17 cellular contexts compared by ENCODE assay signal in genomic region chr6:134911532-134911931, GRCh38. TPM values are rescaled to one million over a fixed set of nuclear protein-coding genes. Genes with fewer than 3 reads are reported as not detected.
DNase-seq lines count a peak whose midpoint lies in the region; ATAC-seq, FAIRE-seq and TF ChIP-seq lines count a peak whose summit lies in the region.
"Had no signal": no experiment of that assay in that cellular context is flagged by ENCODE, and none has a peak within 500 bp of the region (broad histone marks: within the 10 kb centered on the region; RNA-seq: fewer than 3 reads in every experiment).

No MANE protein-coding gene starts in this region.

- H4K20me1 ChIP-seq in astrocyte (ENCODE audit: insufficient read depth, low read length), result no peaks in the 10 kb centered on the region
- H4K20me1 ChIP-seq: BLaER1 treated with 17β-estradiol and CSF1 and Interleukin-3, amounts not matched to agents 10 nM and 100 nM had no signal

- no peak overlapping the region for H3K4me3 Mint-ChIP-seq in HFFc6
- no peak overlapping the region for H3K4me3 Mint-ChIP-seq in astrocyte (ENCODE audit: unreplicated experiment)
- H3K4me3 Mint-ChIP-seq in nephron progenitor cell, result no peak overlapping the region
- H3K4me3 Mint-ChIP-seq in naive thymus-derived CD8-positive, alpha-beta T cell, result no peak overlapping the region
- H3K4me3 Mint-ChIP-seq: activated CD8-positive, alpha-beta memory T cell treated with anti-CD3 and anti-CD28 coated beads, Interleukin-2, amount 10 ng/mL, durations not matched to agents 7 days and 5 days; dendritic cell treated with granulocyte-macrophage colony-stimulating factor and Interleukin-4, amounts not matched to agents 40 ng/mL and 50 ng/mL, for 4 days had no signal

- no peak overlapping the region for H3K4me2 ChIP-seq in astrocyte (ENCODE audit: low read length)
- H3K4me2 ChIP-seq: BLaER1 treated with 17β-estradiol and CSF1 and Interleukin-3, amounts not matched to agents 10 nM and 100 nM had no signal

- H3K9ac ChIP-seq in astrocyte (ENCODE audit: low read length), result peak overlapping the region; percentile 4
- H3K9ac ChIP-seq: BLaER1 treated with 17β-estradiol and CSF1 and Interleukin-3, amounts not matched to agents 10 nM and 100 nM had no signal

- H3K4me1 ChIP-seq in astrocyte (ENCODE audit: insufficient read depth, low read length), result peaks cover 36% of the 10 kb centered on the region
- H3K4me1 ChIP-seq: BLaER1 treated with 17β-estradiol and CSF1 and Interleukin-3, amounts not matched to agents 10 nM and 100 nM; lower lobe of right lung had no signal

- no peaks in the 10 kb centered on the region for H3K36me3 ChIP-seq in astrocyte (ENCODE audit: insufficient read depth, low read length)
- H3K36me3 ChIP-seq: BLaER1 treated with 17β-estradiol and CSF1 and Interleukin-3, amounts not matched to agents 10 nM and 100 nM; lower lobe of right lung; ovary had no signal

- DNase-seq in AG04449 (ENCODE audit: low read depth, low spot score) (peak; percentile 53), HFFc6 (peak; percentile 75), astrocyte (ENCODE audit: low read depth) (peak; percentile 92), foreskin melanocyte (peak; percentile 57), nephron progenitor cell (no peak), NCI-H187 treated with DMSO at 0.1 percent for 48 hours (lab: John Stamatoyannopoulos, UW) (no peak)
- DNase-seq in naive thymus-derived CD8-positive, alpha-beta T cell, result no peak
- DNase-seq: activated CD8-positive, alpha-beta memory T cell treated with anti-CD3 and anti-CD28 coated beads, Interleukin-2, amount 10 ng/mL, durations not matched to agents 7 days and 5 days; activated naive CD4-positive, alpha-beta T cell treated with anti-CD3 and anti-CD28 coated beads, Interleukin-2, amount 50 U/mL, for 16 hours; head of caudate nucleus; lower lobe of right lung; MV-4-11; ovary; RPMI8226 had no signal

- H3K27ac Mint-ChIP-seq in HFFc6 (peak overlapping the region; percentile 97), astrocyte (ENCODE audit: unreplicated experiment) (peak overlapping the region; percentile 23), nephron progenitor cell (no peak overlapping the region)
- H3K27ac Mint-ChIP-seq in naive thymus-derived CD8-positive, alpha-beta T cell, result no peak overlapping the region
- H3K27ac Mint-ChIP-seq: activated CD8-positive, alpha-beta memory T cell treated with anti-CD3 and anti-CD28 coated beads, Interleukin-2, amount 10 ng/mL, durations not matched to agents 7 days and 5 days; dendritic cell treated with granulocyte-macrophage colony-stimulating factor and Interleukin-4, amounts not matched to agents 40 ng/mL and 50 ng/mL, for 4 days had no signal

- no peaks in the 10 kb centered on the region for H3K9me3 ChIP-seq in astrocyte (ENCODE audit: insufficient read depth, low read depth, low read length)
- H3K9me3 ChIP-seq: lower lobe of right lung, ovary had no signal

- TF ChIP-seq CTCF in AG04449 (IDR thresholded peaks at IDR 0.05; ENCODE audit: insufficient read depth, low read length, missing control alignments) (no peak), HFFc6 (IDR thresholded peaks at IDR 0.05) (no peak), astrocyte (IDR thresholded peaks at IDR 0.05; ENCODE audit: insufficient read depth, low read depth, low read length) (no peak), nephron progenitor cell (IDR thresholded peaks at IDR 0.05) (no peak)

- peak; percentile 45 for FAIRE-seq in astrocyte (lab: Jason Lieb, UNC)

- H3K27me3 Mint-ChIP-seq in HFFc6 (ENCODE audit: insufficient read depth) (peaks cover 4% of the 10 kb centered on the region; the same call in 1 of the 2 replicates), astrocyte (ENCODE audit: low read depth, unreplicated experiment) (peaks cover 2% of the 10 kb centered on the region), nephron progenitor cell (ENCODE audit: low read depth, poor library complexity) (peaks cover 2% of the 10 kb centered on the region)
- H3K27me3 Mint-ChIP-seq in naive thymus-derived CD8-positive, alpha-beta T cell, result peaks cover 0 to 7% (median 0%) of the 10 kb centered on the region in 5 donors

- CTCF ChIA-PET in AG04449 (lab: Yijun Ruan, JAX), result interaction anchor here (1.5 kb wide), 2 partner anchors 754 to 788 kb away, joined by 4 read pairs; no protein-coding TSS in a partner anchor

- no peaks in the 10 kb centered on the region for H3K79me2 ChIP-seq in astrocyte (ENCODE audit: insufficient read depth, low read length)

- no peak for ATAC-seq in GM21825 (IDR thresholded peaks at IDR 0.05; ENCODE audit: unreplicated experiment)
- ATAC-seq in naive thymus-derived CD8-positive, alpha-beta T cell, result no peak
- ATAC-seq: activated CD8-positive, alpha-beta memory T cell treated with anti-CD3 and anti-CD28 coated beads, Interleukin-2, amount 10 ng/mL, durations not matched to agents 7 days and 5 days had no signal

- H2AFZ ChIP-seq in astrocyte (ENCODE audit: low read depth, low read length), result peak overlapping the region; percentile 50

- POLR2A ChIA-PET in AG04449 (lab: Yijun Ruan, JAX), result no interaction called here
- POLR2A ChIA-PET in naive thymus-derived CD8-positive, alpha-beta T cell (lab: Charles Lee), result no interaction called here

- H3K4me3 ChIP-seq in AG04449 (ENCODE audit: low read depth, low read length), result no peak overlapping the region
- H3K4me3 ChIP-seq in astrocyte (ENCODE audit: insufficient read depth, low read depth, low read length), result no peak overlapping the region
- H3K4me3 ChIP-seq: BLaER1 treated with 17β-estradiol and CSF1 and Interleukin-3, amounts not matched to agents 10 nM and 100 nM; lower lobe of right lung; ovary had no signal

- no peaks in the 10 kb centered on the region for H3K36me3 Mint-ChIP-seq in HFFc6 (ENCODE audit: low read depth)
- no peaks in the 10 kb centered on the region for H3K36me3 Mint-ChIP-seq in astrocyte (ENCODE audit: low read depth, unreplicated experiment)
- H3K36me3 Mint-ChIP-seq in nephron progenitor cell (ENCODE audit: low read depth), result no peaks in the 10 kb centered on the region
- peaks cover under 1 to 5% (median 2%) of the 10 kb centered on the region in 3 donors for H3K36me3 Mint-ChIP-seq in naive thymus-derived CD8-positive, alpha-beta T cell
- H3K36me3 Mint-ChIP-seq: activated CD8-positive, alpha-beta memory T cell treated with anti-CD3 and anti-CD28 coated beads, Interleukin-2, amount 10 ng/mL, durations not matched to agents 7 days and 5 days had no signal

- H3K9me3 Mint-ChIP-seq in HFFc6 (no peaks in the 10 kb centered on the region), astrocyte (ENCODE audit: unreplicated experiment) (no peaks in the 10 kb centered on the region), nephron progenitor cell (no peaks in the 10 kb centered on the region)
- H3K9me3 Mint-ChIP-seq in naive thymus-derived CD8-positive, alpha-beta T cell, result no peaks in the 10 kb centered on the region
- H3K9me3 Mint-ChIP-seq: dendritic cell treated with granulocyte-macrophage colony-stimulating factor and Interleukin-4, amounts not matched to agents 40 ng/mL and 50 ng/mL, for 4 days had no signal

- H3K4me1 Mint-ChIP-seq in HFFc6 (ENCODE audit: low read depth) (peaks cover 51% of the 10 kb centered on the region), astrocyte (ENCODE audit: low read depth, unreplicated experiment) (peaks cover 30% of the 10 kb centered on the region), nephron progenitor cell (peaks cover 19% of the 10 kb centered on the region)
- no peaks in the 10 kb centered on the region for H3K4me1 Mint-ChIP-seq in naive thymus-derived CD8-positive, alpha-beta T cell
- H3K4me1 Mint-ChIP-seq: activated CD8-positive, alpha-beta memory T cell treated with anti-CD3 and anti-CD28 coated beads, Interleukin-2, amount 10 ng/mL, durations not matched to agents 7 days and 5 days had no signal

- H3K27ac ChIP-seq in astrocyte (ENCODE audit: low read depth, low read length), result peak overlapping the region; percentile 73
- H3K27ac ChIP-seq: BLaER1 treated with 17β-estradiol and CSF1 and Interleukin-3, amounts not matched to agents 10 nM and 100 nM; lower lobe of right lung; ovary had no signal

- H3K27me3 ChIP-seq in astrocyte (ENCODE audit: insufficient read depth, low read length), result no peaks in the 10 kb centered on the region
- H3K27me3 ChIP-seq: BLaER1 treated with 17β-estradiol and CSF1 and Interleukin-3, amounts not matched to agents 10 nM and 100 nM; ovary had no signal

RNA-seq across cellular contexts. Expression of gene ALDH8A1, which starts 38.4 kb away (rescaled TPM):
- total RNA-seq in HFFc6 (2021; fragmentation: NEBNext Ultra II Directional; extraction: Animal tissue kit (Norgen Biotek cat#: 25700)), result not detected
- 0.41 TPM in 2 replicates for total RNA-seq in astrocyte
- 1 to 10 TPM; 4.5 to 7.6 TPM for total RNA-seq in naive thymus-derived CD8-positive, alpha-beta T cell
- polyA plus RNA-seq in naive thymus-derived CD8-positive, alpha-beta T cell, result under 1 TPM in 2 of 3 donors, not detected in 1; 0.12 to 0.25 TPM

Comparison
In these comparisons a context has a peak if more than half of its experiments do, and no peak if none do; other contexts are left out.
1. DNase-seq: peak in AG04449 (single experiment), HFFc6 (single experiment), astrocyte (single experiment) and foreskin melanocyte (single experiment); none in nephron progenitor cell (single experiment), naive thymus-derived CD8-positive, alpha-beta T cell (0 of 10) and NCI-H187 treated with DMSO at 0.1 percent for 48 hours (single experiment).
2. H3K27ac Mint-ChIP-seq: peak in HFFc6 (single experiment) and astrocyte (single experiment); none in nephron progenitor cell (single experiment) and naive thymus-derived CD8-positive, alpha-beta T cell (0 of 10).